17 cellular contexts compared by ENCODE assay signal in genomic region chr6:138559153-138559552, GRCh38.
"Had no signal": no experiment of that assay in that cellular context is flagged by ENCODE, and none has a peak within 500 bp of the region (broad histone marks: within the 10 kb centered on the region; RNA-seq: fewer than 3 reads in every experiment).

No MANE protein-coding gene starts in this region.

- H3K27me3 ChIP-seq: body of pancreas, foreskin keratinocyte had no signal

- H3K36me3 ChIP-seq: left ventricle myocardium inferior had no signal

- H3K4me3 Mint-ChIP-seq: activated CD4-positive, alpha-beta memory T cell treated with anti-CD3 and anti-CD28 coated beads, Interleukin-2, amount 10 ng/mL, durations not matched to agents 7 days and 5 days; activated CD8-positive, alpha-beta memory T cell treated with anti-CD3 and anti-CD28 coated beads, Interleukin-2, amount 10 ng/mL, durations not matched to agents 7 days and 5 days; activated naive CD4-positive, alpha-beta T cell treated with anti-CD3 and anti-CD28 coated beads for 36 hours; activated T-helper 17 cell treated with anti-CD3 and anti-CD28 coated beads, Interleukin-2, amount 50 U/mL, for 72 hours; natural killer cell; T-cell had no signal

- H3K9me3 ChIP-seq: body of pancreas, left ventricle myocardium inferior had no signal

- ATAC-seq: activated CD8-positive, alpha-beta memory T cell treated with anti-CD3 and anti-CD28 coated beads, Interleukin-2, amount 10 ng/mL, durations not matched to agents 7 days and 5 days; activated T-helper 17 cell treated with anti-CD3 and anti-CD28 coated beads, Interleukin-2, amount 50 U/mL, for 72 hours; body of pancreas; foreskin keratinocyte; natural killer cell; T-cell had no signal

- H3K4me1 Mint-ChIP-seq: activated CD4-positive, alpha-beta memory T cell treated with anti-CD3 and anti-CD28 coated beads, Interleukin-2, amount 10 ng/mL, durations not matched to agents 7 days and 5 days; activated CD8-positive, alpha-beta memory T cell treated with anti-CD3 and anti-CD28 coated beads, Interleukin-2, amount 10 ng/mL, durations not matched to agents 7 days and 5 days; activated T-helper 17 cell treated with anti-CD3 and anti-CD28 coated beads, Interleukin-2, amount 50 U/mL, for 72 hours; natural killer cell; T-cell had no signal

- H3K36me3 Mint-ChIP-seq: activated CD8-positive, alpha-beta memory T cell treated with anti-CD3 and anti-CD28 coated beads, Interleukin-2, amount 10 ng/mL, durations not matched to agents 7 days and 5 days; natural killer cell; T-cell had no signal

- H3K9me3 Mint-ChIP-seq: activated CD4-positive, alpha-beta memory T cell treated with anti-CD3 and anti-CD28 coated beads, Interleukin-2, amount 10 ng/mL, durations not matched to agents 7 days and 5 days; activated naive CD4-positive, alpha-beta T cell treated with anti-CD3 and anti-CD28 coated beads for 36 hours; activated T-helper 17 cell treated with anti-CD3 and anti-CD28 coated beads, Interleukin-2, amount 50 U/mL, for 72 hours; natural killer cell; T-cell had no signal

- H3K27ac Mint-ChIP-seq: activated CD4-positive, alpha-beta memory T cell treated with anti-CD3 and anti-CD28 coated beads, Interleukin-2, amount 10 ng/mL, durations not matched to agents 7 days and 5 days; activated CD8-positive, alpha-beta memory T cell treated with anti-CD3 and anti-CD28 coated beads, Interleukin-2, amount 10 ng/mL, durations not matched to agents 7 days and 5 days; activated naive CD4-positive, alpha-beta T cell treated with anti-CD3 and anti-CD28 coated beads for 36 hours; activated T-helper 17 cell treated with anti-CD3 and anti-CD28 coated beads, Interleukin-2, amount 50 U/mL, for 72 hours; natural killer cell; T-cell had no signal

- DNase-seq: activated CD4-positive, alpha-beta memory T cell treated with anti-CD3 and anti-CD28 coated beads, Interleukin-2, amount 10 ng/mL, durations not matched to agents 7 days and 5 days; activated CD4-positive, alpha-beta T cell treated with anti-CD3 and anti-CD28 coated beads for 48 hours; activated CD4-positive, CD25-positive, alpha-beta regulatory T cell; activated CD8-positive, alpha-beta memory T cell treated with anti-CD3 and anti-CD28 coated beads, Interleukin-2, amount 10 ng/mL, durations not matched to agents 7 days and 5 days; activated naive CD4-positive, alpha-beta T cell treated with anti-CD3 and anti-CD28 coated beads for 36 hours; activated T-cell treated with anti-CD3 and anti-CD28 coated beads, Interleukin-2, amount 50 U/mL, for 1 hour; body of pancreas; central memory CD4-positive, alpha-beta T cell; foreskin keratinocyte; hypothalamus; left ventricle myocardium inferior; mesenchymal stem cell; natural killer cell; stimulated activated CD8-positive, alpha-beta memory T cell treated with anti-CD3 and anti-CD28 coated beads, Interleukin-4, amount 100 ng/mL, for 48 hours; stimulated activated naive CD4-positive, alpha-beta T cell; T-cell had no signal

- H3K4me3 ChIP-seq: body of pancreas, left ventricle myocardium inferior had no signal

- H3K27ac ChIP-seq: body of pancreas, foreskin keratinocyte, left ventricle myocardium inferior had no signal
